9 cellular contexts compared by ENCODE assay signal in genomic region chr3:146589899-146590508, GRCh38. TPM values are rescaled to one million over a fixed set of nuclear protein-coding genes. Genes with fewer than 3 reads are reported as not detected.
DNase-seq lines count a peak whose midpoint lies in the region; ATAC-seq and TF ChIP-seq lines count a peak whose summit lies in the region.
"Had no signal": no experiment of that assay in that cellular context is flagged by ENCODE, and none has a peak within 500 bp of the region (broad histone marks: within the 10 kb centered on the region; RNA-seq: fewer than 3 reads in every experiment).

No MANE protein-coding gene starts in this region.

- no peaks in the 10 kb centered on the region for H3K9me2 ChIP-seq in SK-N-SH

- no peak overlapping the region for H3K27ac ChIP-seq in KMS-11
- H3K27ac ChIP-seq in SK-N-SH (ENCODE audit: low read depth in 2 of 2, low read length in 1 of 2) = no peak overlapping the region

- H2AFZ ChIP-seq in KMS-11 (ENCODE audit: low read depth) = no peak overlapping the region
- H2AFZ ChIP-seq in SK-N-SH (ENCODE audit: low read depth) = no peak overlapping the region

- no peaks in the 10 kb centered on the region for H3K4me1 Mint-ChIP-seq in activated CD4-positive, alpha-beta memory T cell treated with anti-CD3 and anti-CD28 coated beads for 36 hours (ENCODE audit: low read depth)
- H3K4me1 Mint-ChIP-seq: memory B cell had no signal

- CTCF ChIA-PET in AG04449 (lab: Yijun Ruan, JAX) (interaction anchor here (0.5 to 6.9 kb wide), 26 partner anchors 9 to 803 kb away, joined by 3 to 41 read pairs (median 6); partner anchors contain the start of gene PLSCR5), SK-N-SH (lab: Yijun Ruan, JAX) (interaction anchor here (0.7 to 3.0 kb wide), 12 partner anchors 9 to 418 kb away, joined by 3 to 12 read pairs (median 4); no protein-coding TSS in a partner anchor)
- CTCF ChIA-PET in activated CD4-positive, alpha-beta memory T cell treated with anti-CD3 and anti-CD28 coated beads for 36 hours (lab: Charles Lee) = interaction anchor here (0.6 to 1.8 kb wide), 7 partner anchors 9 to 503 kb away, joined by 3 to 5 read pairs (median 4); no protein-coding TSS in a partner anchor

- no peaks in the 10 kb centered on the region for H3F3A ChIP-seq in SK-N-SH (replicated peaks; ENCODE audit: insufficient read depth)

- H3K9me3 Mint-ChIP-seq in activated CD4-positive, alpha-beta memory T cell treated with anti-CD3 and anti-CD28 coated beads for 36 hours = no peaks in the 10 kb centered on the region
- H3K9me3 Mint-ChIP-seq: memory B cell had no signal

- peaks cover 2% of the 10 kb centered on the region for H3K27me3 Mint-ChIP-seq in activated CD4-positive, alpha-beta memory T cell treated with anti-CD3 and anti-CD28 coated beads for 36 hours

- no peaks in the 10 kb centered on the region for H3K36me3 ChIP-seq in KMS-11 (ENCODE audit: insufficient read depth)
- H3K36me3 ChIP-seq in SK-N-SH (replicated peaks in 1 of 2; ENCODE audit: control insufficient read depth in 1 of 2, insufficient read depth in 2 of 2, low read length in 1 of 2) = no peaks in the 10 kb centered on the region

- intact Hi-C loops in sciatic nerve (cut with DNase I) = no loop called here
- intact Hi-C loops in activated CD4-positive, alpha-beta memory T cell treated with anti-CD3 and anti-CD28 coated beads for 36 hours (cut with micrococcal nuclease) = loop anchor here (1.0 to 5.0 kb wide), 2 partner anchors 50 to 373 kb away; no protein-coding TSS in a partner anchor

- no peak overlapping the region for H3K4me3 Mint-ChIP-seq in activated CD4-positive, alpha-beta memory T cell treated with anti-CD3 and anti-CD28 coated beads for 36 hours
- H3K4me3 Mint-ChIP-seq: memory B cell had no signal

- H3K27me3 ChIP-seq in KMS-11 (ENCODE audit: insufficient read depth, low read depth) (no peaks in the 10 kb centered on the region), SK-N-SH (ENCODE audit: insufficient read depth) (peaks cover 7% of the 10 kb centered on the region; the same call in 1 of the 2 replicates)

- TF ChIP-seq RAD21 in SK-N-SH (IDR thresholded peaks at IDR 0.05; ENCODE audit: low read length) = peak; percentile 57

- 2% methylated on average over 1 of the region's 1 CpG for WGBS in SK-N-SH (ENCODE audit: low lambda C conversion rate)

- H3K4me1 ChIP-seq in KMS-11 (ENCODE audit: low read depth, poor library complexity, severe bottlenecking) (no peaks in the 10 kb centered on the region), SK-N-SH (ENCODE audit: control insufficient read depth in 1 of 2, insufficient read depth in 2 of 2, low read depth in 1 of 2, low read length in 1 of 2) (no peaks in the 10 kb centered on the region)

- H3K79me2 ChIP-seq in KMS-11 (ENCODE audit: insufficient read depth, low read depth) = no peaks in the 10 kb centered on the region
- H3K79me2 ChIP-seq in SK-N-SH (ENCODE audit: insufficient read depth) = no peaks in the 10 kb centered on the region

- ATAC-seq in sciatic nerve (peak; percentile 55), GM18907 (IDR thresholded peaks at IDR 0.05; ENCODE audit: unreplicated experiment) (no peak)

- H4K20me1 ChIP-seq in KMS-11 (ENCODE audit: insufficient read depth) (no peaks in the 10 kb centered on the region), SK-N-SH (ENCODE audit: insufficient read depth) (no peaks in the 10 kb centered on the region)

- H3K9ac ChIP-seq in KMS-11 (no peak overlapping the region), SK-N-SH (no peak overlapping the region)

- TF ChIP-seq EP300 in SK-N-SH (IDR thresholded peaks at IDR 0.05; ENCODE audit: borderline replicate concordance in 1 of 2, low read depth in 1 of 2, low read length in 1 of 2) = no peak

- no peak overlapping the region for H3K27ac Mint-ChIP-seq in activated CD4-positive, alpha-beta memory T cell treated with anti-CD3 and anti-CD28 coated beads for 36 hours
- H3K27ac Mint-ChIP-seq: memory B cell had no signal

- H3K9me3 ChIP-seq in SK-N-SH = no peaks in the 10 kb centered on the region

- no peaks in the 10 kb centered on the region for H3K36me3 Mint-ChIP-seq in activated CD4-positive, alpha-beta memory T cell treated with anti-CD3 and anti-CD28 coated beads for 36 hours
- H3K36me3 Mint-ChIP-seq: memory B cell had no signal

- H3K4me3 ChIP-seq in AG04449 (ENCODE audit: low read depth, low read length) (no peak overlapping the region), GM12865 (ENCODE audit: low read depth, low read length) (no peak overlapping the region), KMS-11 (IDR thresholded peaks at IDR 0.05; ENCODE audit: insufficient read depth, low read depth, low read length) (no peak overlapping the region), SK-N-SH (ENCODE audit: low read depth in 2 of 2, low read length in 1 of 2) (no peak overlapping the region; a peak in 1 of 4 replicates), fibroblast of pulmonary artery (replicated peaks; ENCODE audit: low read depth, low read length) (no peak overlapping the region)

- POLR2A ChIA-PET in AG04449 (lab: Yijun Ruan, JAX) (no interaction called here), SK-N-SH (lab: Yijun Ruan, JAX) (no interaction called here)
- POLR2A ChIA-PET in activated CD4-positive, alpha-beta memory T cell treated with anti-CD3 and anti-CD28 coated beads for 36 hours (lab: Charles Lee) = no interaction called here

- no peak overlapping the region for H3K4me2 ChIP-seq in KMS-11
- no peak overlapping the region for H3K4me2 ChIP-seq in SK-N-SH

- TF ChIP-seq CTCF in AG04449 (IDR thresholded peaks at IDR 0.05; ENCODE audit: insufficient read depth, low read length, missing control alignments) = peak; percentile 28
- peak; percentile 20 for TF ChIP-seq CTCF in GM12865 (IDR thresholded peaks at IDR 0.05; ENCODE audit: insufficient read depth, low read depth, low read length, missing control alignments)
- TF ChIP-seq CTCF in KMS-11 (conservative IDR thresholded peaks at IDR 0.05; ENCODE audit: low read depth, low read length) = peak; percentile 75
- TF ChIP-seq CTCF in SK-N-SH (IDR thresholded peaks at IDR 0.05) = peak; percentile 72
- TF ChIP-seq CTCF in fibroblast of pulmonary artery (IDR thresholded peaks at IDR 0.05; ENCODE audit: low read length, missing control alignments) = peak; percentile 60

- DNase-seq in AG04449 (ENCODE audit: low read depth, low spot score) (no peak), GM12865 (ENCODE audit: low read depth) (peak; percentile 33), SK-N-SH (peak; percentile 12), fibroblast of pulmonary artery (ENCODE audit: low read depth) (peak; percentile 76), sciatic nerve (ENCODE audit: low spot score) (no peak)
- no peak for DNase-seq in activated CD4-positive, alpha-beta memory T cell treated with anti-CD3 and anti-CD28 coated beads for 36 hours

TF ChIP-seq in SK-N-SH, 30 proteins besides CTCF, POLR2A, EP300 and RAD21:
- TF ChIP-seq, protein P1, sequence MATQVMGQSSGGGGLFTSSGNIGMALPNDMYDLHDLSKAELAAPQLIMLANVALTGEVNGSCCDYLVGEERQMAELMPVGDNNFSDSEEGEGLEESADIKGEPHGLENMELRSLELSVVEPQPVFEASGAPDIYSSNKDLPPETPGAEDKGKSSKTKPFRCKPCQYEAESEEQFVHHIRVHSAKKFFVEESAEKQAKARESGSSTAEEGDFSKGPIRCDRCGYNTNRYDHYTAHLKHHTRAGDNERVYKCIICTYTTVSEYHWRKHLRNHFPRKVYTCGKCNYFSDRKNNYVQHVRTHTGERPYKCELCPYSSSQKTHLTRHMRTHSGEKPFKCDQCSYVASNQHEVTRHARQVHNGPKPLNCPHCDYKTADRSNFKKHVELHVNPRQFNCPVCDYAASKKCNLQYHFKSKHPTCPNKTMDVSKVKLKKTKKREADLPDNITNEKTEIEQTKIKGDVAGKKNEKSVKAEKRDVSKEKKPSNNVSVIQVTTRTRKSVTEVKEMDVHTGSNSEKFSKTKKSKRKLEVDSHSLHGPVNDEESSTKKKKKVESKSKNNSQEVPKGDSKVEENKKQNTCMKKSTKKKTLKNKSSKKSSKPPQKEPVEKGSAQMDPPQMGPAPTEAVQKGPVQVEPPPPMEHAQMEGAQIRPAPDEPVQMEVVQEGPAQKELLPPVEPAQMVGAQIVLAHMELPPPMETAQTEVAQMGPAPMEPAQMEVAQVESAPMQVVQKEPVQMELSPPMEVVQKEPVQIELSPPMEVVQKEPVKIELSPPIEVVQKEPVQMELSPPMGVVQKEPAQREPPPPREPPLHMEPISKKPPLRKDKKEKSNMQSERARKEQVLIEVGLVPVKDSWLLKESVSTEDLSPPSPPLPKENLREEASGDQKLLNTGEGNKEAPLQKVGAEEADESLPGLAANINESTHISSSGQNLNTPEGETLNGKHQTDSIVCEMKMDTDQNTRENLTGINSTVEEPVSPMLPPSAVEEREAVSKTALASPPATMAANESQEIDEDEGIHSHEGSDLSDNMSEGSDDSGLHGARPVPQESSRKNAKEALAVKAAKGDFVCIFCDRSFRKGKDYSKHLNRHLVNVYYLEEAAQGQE (IDR thresholded peaks at IDR 0.05; ENCODE audit: low read depth, low read length) = no peak
- no peak for TF ChIP-seq MXI1 (IDR thresholded peaks at IDR 0.05; ENCODE audit: low read depth, low read length)
- peak; percentile 33; the same call in 1 of the 2 replicates for TF ChIP-seq SMC3 (IDR thresholded peaks at IDR 0.05; ENCODE audit: low read depth, low read length)

RNA-seq across cellular contexts. Expression of gene PLSCR5, which starts 15.1 kb away (rescaled TPM):
- polyA plus RNA-seq in SK-N-SH (2012; rRNA removed) = not detected in 2 replicates
- polyA plus RNA-seq in SK-N-SH (2012; cell fraction: cytosol; rRNA removed) = not detected in 2 replicates
- polyA plus RNA-seq in SK-N-SH (2012; cell fraction: nucleus; rRNA removed) = not detected in 2 replicates
- not detected for total RNA-seq in sciatic nerve
- total RNA-seq in activated CD4-positive, alpha-beta memory T cell treated with anti-CD3 and anti-CD28 coated beads for 36 hours = not detected

RNA-seq across cellular contexts. Expression of gene PLSCR1, which starts 45.6 kb away (rescaled TPM):
- 10.7 and 10.9 TPM in 2 replicates for polyA plus RNA-seq in SK-N-SH (2012; rRNA removed)
- polyA plus RNA-seq in SK-N-SH (2012; cell fraction: cytosol; rRNA removed) = 10.2 and 12.3 TPM in 2 replicates
- polyA plus RNA-seq in SK-N-SH (2012; cell fraction: nucleus; rRNA removed) = 7.8 and 9.8 TPM in 2 replicates
- 182 TPM for total RNA-seq in sciatic nerve
- 10 to 100 TPM; 65.8 to 69.0 TPM for total RNA-seq in activated CD4-positive, alpha-beta memory T cell treated with anti-CD3 and anti-CD28 coated beads for 36 hours

Comparison
In these comparisons a context has a peak if more than half of its experiments do, and no peak if none do; other contexts are left out.
1. DNase-seq: peak in GM12865 (single experiment), SK-N-SH (single experiment) and fibroblast of pulmonary artery (single experiment); none in AG04449 (single experiment), sciatic nerve (single experiment) and activated CD4-positive, alpha-beta memory T cell treated with anti-CD3 and anti-CD28 coated beads for 36 hours (single experiment).
2. CTCF ChIP-seq: peak in every context shown above with its lines; median percentile 75 in KMS-11; 72 in SK-N-SH; 60 in fibroblast of pulmonary artery; 28 in AG04449; 20 in GM12865.